In genomic region chr21:42527127-42527488, GRCh38 we compare ENCODE assay signal across 11 cellular contexts. TPM values are rescaled to one million over a fixed set of nuclear protein-coding genes. Genes with fewer than 3 reads are reported as not detected.
A peak's percentile ranks its signal among the peaks of the same experiment; 100 is the strongest.
DNase-seq lines count a peak whose midpoint lies in the region; ATAC-seq, FAIRE-seq and TF ChIP-seq lines count a peak whose summit lies in the region.
"Had no signal": no experiment of that assay in that cellular context is flagged by ENCODE, and none has a peak within 500 bp of the region (broad histone marks: within the 10 kb centered on the region; RNA-seq: fewer than 3 reads in every experiment).

No MANE protein-coding gene starts in this region.

- no peaks in the 10 kb centered on the region for H4K20me1 ChIP-seq in GM12878 (ENCODE audit: control insufficient read depth, insufficient read depth)

- no peak for ATAC-seq in CD4-positive, CD25-positive, alpha-beta regulatory T cell (ENCODE audit: low read depth in 2 of 2)
- ATAC-seq in GM12878: no peak
- ATAC-seq in natural killer cell treated with Interleukin-12 subunit alpha and Interleukin-12 subunit beta and Interleukin-15 and Interleukin-18, amount 100 ng/mL, for 72 hours: no peak
- ATAC-seq in GM18498 (IDR thresholded peaks at IDR 0.05; ENCODE audit: unreplicated experiment): no peak

- 72% methylated on average over 8 of the region's 8 CpGs for WGBS in GM12878 (ENCODE audit: insufficient coverage, insufficient replicate concordance, low lambda C conversion rate, missing lambda C conversion rate)

- BruUV-seq in GM12878 (replicated peaks; lab: Mats Ljungman, UMichigan): no TSS peak

- peak overlapping the region; percentile 57; the same call in 1 of the 2 replicates for H3K9ac ChIP-seq in GM12878 (ENCODE audit: control insufficient read depth, insufficient read depth, low read length)

- no peaks in the 10 kb centered on the region for H3K27me3 ChIP-seq in CD4-positive, CD25-positive, alpha-beta regulatory T cell (ENCODE audit: control insufficient read depth, insufficient read depth, low read length)
- H3K27me3 ChIP-seq in GM12878 (replicated peaks in 1 of 2; ENCODE audit: control insufficient read depth in 2 of 2, insufficient read depth in 2 of 2, low read length in 1 of 2): no peaks in the 10 kb centered on the region

- H3K4me2 ChIP-seq in GM12878 (ENCODE audit: control insufficient read depth, insufficient read depth): peak overlapping the region; percentile 90

- intact Hi-C loops in GM12878 (cut with micrococcal nuclease; ENCODE audit: unreplicated experiment): no loop called here

- peaks cover 11% of the 10 kb centered on the region for H3K36me3 ChIP-seq in CD4-positive, CD25-positive, alpha-beta regulatory T cell (ENCODE audit: control insufficient read depth, insufficient read depth, low read length)
- peaks cover 5 to 11% of the 10 kb centered on the region in 2 experiments for H3K36me3 ChIP-seq in GM12878 (ENCODE audit: control insufficient read depth in 2 of 2, insufficient read depth in 2 of 2, low read length in 1 of 2)

- TF ChIP-seq POLR2A in GM12878 (IDR thresholded peaks at IDR 0.05; ENCODE audit: low read depth, low read length): no peak

- H3K9me3 ChIP-seq in CD4-positive, CD25-positive, alpha-beta regulatory T cell (ENCODE audit: control insufficient read depth in 2 of 2, low read length in 2 of 2): no peaks in the 10 kb centered on the region
- H3K9me3 ChIP-seq in GM12878 (replicated peaks; ENCODE audit: control insufficient read depth, insufficient read depth, low read length): no peaks in the 10 kb centered on the region

- peak overlapping the region in 3 of 4 donors; percentile 40 to 85 (median 74) for H3K4me3 Mint-ChIP-seq in CD4-positive, CD25-positive, alpha-beta regulatory T cell
- H3K4me3 Mint-ChIP-seq in IgD-negative memory B cell: peak overlapping the region; percentile 77 to 96 (median 88)
- H3K4me3 Mint-ChIP-seq in natural killer cell treated with Interleukin-12 subunit alpha and Interleukin-12 subunit beta and Interleukin-15 and Interleukin-18, amount 100 ng/mL, for 72 hours: peak overlapping the region; percentile 75

- peak overlapping the region; percentile 83 for H3K4me3 ChIP-seq in CD4-positive, CD25-positive, alpha-beta regulatory T cell (ENCODE audit: low read depth, low read length)
- peak overlapping the region; percentile 46; the same call in 1 of the 2 replicates for H3K4me3 ChIP-seq in GM12878

- no peak for TF ChIP-seq CTCF in GM12878 (IDR thresholded peaks at IDR 0.05 in 2 of 3, conservative IDR thresholded peaks at IDR 0.05 in 1 of 3; ENCODE audit: control insufficient read depth in 2 of 3, extremely low read depth in 1 of 3, insufficient read depth in 1 of 3, low read depth in 3 of 3, low read length in 3 of 3)

- SMC1A ChIA-PET in GM12878 (lab: Charles Lee; ENCODE audit: uncharacterized antibody, unreplicated experiment): interaction anchor here (0.7 to 10.8 kb wide), 11 partner anchors 9 to 139 kb away, joined by 3 to 132 read pairs (median 12); partner anchors contain the start of gene SLC37A1

- no peaks in the 10 kb centered on the region for H3K27me3 Mint-ChIP-seq in CD4-positive, CD25-positive, alpha-beta regulatory T cell
- H3K27me3 Mint-ChIP-seq in IgD-negative memory B cell: no peaks in the 10 kb centered on the region
- H3K27me3 Mint-ChIP-seq in natural killer cell treated with Interleukin-12 subunit alpha and Interleukin-12 subunit beta and Interleukin-15 and Interleukin-18, amount 100 ng/mL, for 72 hours: no peaks in the 10 kb centered on the region
- H3K27me3 Mint-ChIP-seq: dendritic cell treated with granulocyte-macrophage colony-stimulating factor and Interleukin-4, amounts not matched to agents 40 ng/mL and 50 ng/mL, for 4 days had no signal

- DNase-seq in CD4-positive, CD25-positive, alpha-beta regulatory T cell: no peak
- DNase-seq in GM12878 (ENCODE audit: low read depth, low spot score) (no peak), CD1c-positive myeloid dendritic cell (ENCODE audit: extremely low spot score) (no peak), HCEC 1CT (no peak), NCI-H1930 (lab: John Stamatoyannopoulos, UW) (no peak)
- no peak for DNase-seq in natural killer cell treated with Interleukin-12 subunit alpha and Interleukin-12 subunit beta and Interleukin-15 and Interleukin-18, amount 100 ng/mL, for 72 hours (ENCODE audit: low spot score)
- DNase-seq: NCI-H1436 treated with DMSO at 0.1 percent for 48 hours, T1000 had no signal

- CTCF ChIA-PET in GM12878 (lab: Yijun Ruan, JAX): interaction anchor here (0.6 to 7.5 kb wide), 8 partner anchors 9 to 104 kb away, joined by 3 to 65 read pairs (median 8); partner anchors contain the start of gene SLC37A1

- H3K4me1 Mint-ChIP-seq in CD4-positive, CD25-positive, alpha-beta regulatory T cell: peaks cover 9 to 51% (median 40%) of the 10 kb centered on the region in 4 donors
- peaks cover 45 to 59% (median 56%) of the 10 kb centered on the region in 3 donors for H3K4me1 Mint-ChIP-seq in IgD-negative memory B cell
- H3K4me1 Mint-ChIP-seq in natural killer cell treated with Interleukin-12 subunit alpha and Interleukin-12 subunit beta and Interleukin-15 and Interleukin-18, amount 100 ng/mL, for 72 hours (ENCODE audit: low read depth in 2 of 2): peaks cover 45 to 56% of the 10 kb centered on the region in 2 donors

- RAD21 ChIA-PET in GM12878 (lab: Charles Lee; ENCODE audit: unreplicated experiment): interaction anchor here (0.7 to 7.7 kb wide), 13 partner anchors 9 to 242 kb away, joined by 3 to 87 read pairs (median 9); partner anchors contain the start of genes RSPH1 and SLC37A1

- no peak overlapping the region for H2AFZ ChIP-seq in GM12878 (ENCODE audit: control insufficient read depth, low read depth, low read length)

- no peak for FAIRE-seq in GM12878 (lab: Jason Lieb, UNC)

- peak overlapping the region; percentile 70 for H3K27ac ChIP-seq in CD4-positive, CD25-positive, alpha-beta regulatory T cell (ENCODE audit: insufficient read depth, low read length, poor library complexity, severe bottlenecking)
- H3K27ac ChIP-seq in GM12878 (ENCODE audit: control insufficient read depth, insufficient read depth): peak overlapping the region; percentile 87

- in situ Hi-C loops in GM12878 (cut with MboI): no loop called here

- H3K9me3 Mint-ChIP-seq in CD4-positive, CD25-positive, alpha-beta regulatory T cell: no peaks in the 10 kb centered on the region
- H3K9me3 Mint-ChIP-seq in IgD-negative memory B cell: no peaks in the 10 kb centered on the region
- H3K9me3 Mint-ChIP-seq in natural killer cell treated with Interleukin-12 subunit alpha and Interleukin-12 subunit beta and Interleukin-15 and Interleukin-18, amount 100 ng/mL, for 72 hours: no peaks in the 10 kb centered on the region
- H3K9me3 Mint-ChIP-seq: dendritic cell treated with granulocyte-macrophage colony-stimulating factor and Interleukin-4, amounts not matched to agents 40 ng/mL and 50 ng/mL, for 4 days had no signal

- no peak for TF ChIP-seq RAD21 in GM12878 (IDR thresholded peaks at IDR 0.05; ENCODE audit: insufficient read depth, low read depth, low read length)

- H3K36me3 Mint-ChIP-seq in CD4-positive, CD25-positive, alpha-beta regulatory T cell: peaks cover 9% of the 10 kb centered on the region
- peaks cover 11% of the 10 kb centered on the region for H3K36me3 Mint-ChIP-seq in IgD-negative memory B cell
- H3K36me3 Mint-ChIP-seq in natural killer cell treated with Interleukin-12 subunit alpha and Interleukin-12 subunit beta and Interleukin-15 and Interleukin-18, amount 100 ng/mL, for 72 hours: peaks cover 4% of the 10 kb centered on the region

- POLR2A ChIA-PET in GM12878 (lab: Charles Lee): interaction anchor here (0.9 to 6.7 kb wide), 9 partner anchors 9 to 86 kb away, joined by 4 to 82 read pairs (median 5); partner anchors contain the start of gene SLC37A1

- TF ChIP-seq EP300 in GM12878 (IDR thresholded peaks at IDR 0.05; ENCODE audit: borderline replicate concordance in 1 of 2, control insufficient read depth in 1 of 2, low read depth in 2 of 2, low read length in 2 of 2): no peak

- peaks cover 25% of the 10 kb centered on the region for H3K4me1 ChIP-seq in CD4-positive, CD25-positive, alpha-beta regulatory T cell (ENCODE audit: control insufficient read depth, insufficient read depth, low read length, poor library complexity, severe bottlenecking)
- H3K4me1 ChIP-seq in GM12878 (ENCODE audit: control insufficient read depth, insufficient read depth, low read length): peaks cover 77% of the 10 kb centered on the region

- H3K27ac Mint-ChIP-seq in CD4-positive, CD25-positive, alpha-beta regulatory T cell: peak overlapping the region; percentile 95 to 97 (median 95)
- H3K27ac Mint-ChIP-seq in IgD-negative memory B cell: peak overlapping the region; percentile 94 to 96 (median 94)
- H3K27ac Mint-ChIP-seq in natural killer cell treated with Interleukin-12 subunit alpha and Interleukin-12 subunit beta and Interleukin-15 and Interleukin-18, amount 100 ng/mL, for 72 hours: peak overlapping the region; percentile 64 to 66
- H3K27ac Mint-ChIP-seq: dendritic cell treated with granulocyte-macrophage colony-stimulating factor and Interleukin-4, amounts not matched to agents 40 ng/mL and 50 ng/mL, for 4 days had no signal

- peaks cover 4% of the 10 kb centered on the region for H3K79me2 ChIP-seq in GM12878 (ENCODE audit: control insufficient read depth, insufficient read depth, low read length)

RNA-seq across cellular contexts. Expression of gene SLC37A1, which starts 13.5 kb away (rescaled TPM):
- 18.8 TPM for total RNA-seq in CD4-positive, CD25-positive, alpha-beta regulatory T cell
- 1 to 10 TPM; 2.8 to 3.6 (median 3.4) TPM for polyA plus RNA-seq in CD4-positive, CD25-positive, alpha-beta regulatory T cell
- 14.8 TPM for polyA plus RNA-seq in IgD-negative memory B cell
- 129 and 143 TPM in 2 replicates for total RNA-seq in GM12878 (2013; cell fraction: nucleolus; rRNA removed)
- 33.0 and 35.5 TPM in 2 replicates for total RNA-seq in GM12878 (2014; rRNA removed)
- total RNA-seq in GM12878 (2014; rRNA removed; fragmentation: Illumina TruSeq; extraction: Trizol): 19.2 and 19.7 TPM in 2 replicates
- total RNA-seq in GM12878 (2021): 30.7 and 34.8 TPM in 2 replicates
- 6.2 TPM for polyA plus RNA-seq in GM12878 (2011; ENCODE audit: low read depth)
- polyA plus RNA-seq in GM12878 (2011; rRNA removed): 17.7 and 23.3 TPM in 2 replicates
- polyA plus RNA-seq in GM12878 (2011; cell fraction: cytosol; rRNA removed): 20.2 and 24.6 TPM in 2 replicates
- polyA plus RNA-seq in GM12878 (2011; cell fraction: nucleus; rRNA removed): 75.0 and 82.4 TPM in 2 replicates
- 17.7 and 18.5 TPM in 2 replicates for polyA plus RNA-seq in GM12878 (2012)
- polyA plus RNA-seq in GM12878 (2014; fragmentation: Illumina TruSeq; extraction: Trizol): 12.0 and 18.4 TPM in 2 replicates
- polyA plus RNA-seq in GM12878 (2014; fragmentation: Nextera tagmentation; extraction: Ambion mirVana): 1 to 10 TPM; 1.1 to 2.4 TPM
- polyA plus RNA-seq in GM12878 (2014; rRNA removed): 25.4 and 26.5 TPM in 2 replicates
- polyA plus RNA-seq in GM12878 (2016; fragmentation: Nextera tagmentation; extraction: Ambion mirVana): 10 to 100 TPM; 28.0 to 32.0 TPM
- 22.6 and 32.2 TPM in 2 replicates for polyA minus RNA-seq in GM12878 (2011; rRNA and poly(A)+ RNA removed)
- 8.6 and 12.4 TPM in 2 replicates for polyA minus RNA-seq in GM12878 (2011; cell fraction: cytosol; rRNA and poly(A)+ RNA removed)
- polyA minus RNA-seq in GM12878 (2011; cell fraction: nucleus; rRNA and poly(A)+ RNA removed): 43.9 and 56.5 TPM in 2 replicates
- total RNA-seq in natural killer cell treated with Interleukin-12 subunit alpha and Interleukin-12 subunit beta and Interleukin-15 and Interleukin-18, amount 100 ng/mL, for 72 hours: 10 to 100 TPM; 17.2 to 22.5 TPM

RNA-seq across cellular contexts. Expression of gene RSPH1, which starts 31.1 kb away (rescaled TPM):
- 0.25 TPM for total RNA-seq in CD4-positive, CD25-positive, alpha-beta regulatory T cell
- not detected for polyA plus RNA-seq in CD4-positive, CD25-positive, alpha-beta regulatory T cell
- polyA plus RNA-seq in IgD-negative memory B cell: not detected
- total RNA-seq in GM12878 (2013; cell fraction: nucleolus; rRNA removed): 0.56 and 0.78 TPM in 2 replicates
- total RNA-seq in GM12878 (2014; rRNA removed): 0.11 and 0.33 TPM in 2 replicates
- 0.27 and 0.37 TPM in 2 replicates for total RNA-seq in GM12878 (2014; rRNA removed; fragmentation: Illumina TruSeq; extraction: Trizol)
- total RNA-seq in GM12878 (2021): 0.27 and 0.28 TPM in 2 replicates
- 0.94 TPM for polyA plus RNA-seq in GM12878 (2011; ENCODE audit: low read depth)
- polyA plus RNA-seq in GM12878 (2011; rRNA removed): 0.38 and 0.59 TPM in 2 replicates
- 0.10 and 0.21 TPM in 2 replicates for polyA plus RNA-seq in GM12878 (2011; cell fraction: cytosol; rRNA removed)
- polyA plus RNA-seq in GM12878 (2011; cell fraction: nucleus; rRNA removed): 0.16 and 0.22 TPM in 2 replicates
- 0.79 and 1.1 TPM in 2 replicates for polyA plus RNA-seq in GM12878 (2012)
- polyA plus RNA-seq in GM12878 (2014; fragmentation: Illumina TruSeq; extraction: Trizol): 0.37 and 0.67 TPM in 2 replicates
- polyA plus RNA-seq in GM12878 (2014; fragmentation: Nextera tagmentation; extraction: Ambion mirVana): under 1 TPM; 0.37 to 0.38 TPM
- 0.19 and 0.81 TPM in 2 replicates for polyA plus RNA-seq in GM12878 (2014; rRNA removed)
- 1 to 10 TPM; 1.2 to 1.4 TPM for polyA plus RNA-seq in GM12878 (2016; fragmentation: Nextera tagmentation; extraction: Ambion mirVana)
- polyA minus RNA-seq in GM12878 (2011; rRNA and poly(A)+ RNA removed): 0.88 TPM in 1 of 2 replicates, not detected in the other
- not detected in 2 replicates for polyA minus RNA-seq in GM12878 (2011; cell fraction: cytosol; rRNA and poly(A)+ RNA removed)
- not detected in 2 replicates for polyA minus RNA-seq in GM12878 (2011; cell fraction: nucleus; rRNA and poly(A)+ RNA removed)
- total RNA-seq in natural killer cell treated with Interleukin-12 subunit alpha and Interleukin-12 subunit beta and Interleukin-15 and Interleukin-18, amount 100 ng/mL, for 72 hours: under 1 TPM in 1 of 2 donors, not detected in 1; 0.25 TPM
